In genomic region chr1:4972761-4973320, GRCh38 we compare ENCODE assay signal across 27 cellular contexts.
"Had no signal": no experiment of that assay in that cellular context is flagged by ENCODE, and none has a peak within 500 bp of the region (broad histone marks: within the 10 kb centered on the region; RNA-seq: fewer than 3 reads in every experiment).

No MANE protein-coding gene starts in this region.

- H3K36me3 Mint-ChIP-seq: immature natural killer cell; memory B cell; mesothelial cell of epicardium; naive B cell; natural killer cell treated with Interleukin-12 subunit alpha and Interleukin-12 subunit beta and Interleukin-15 and Interleukin-18, amount 100 ng/mL, for 72 hours; neural progenitor cell had no signal

- H3K36me3 ChIP-seq: colonic mucosa, neural progenitor cell, ovary, right lobe of liver, suprapubic skin, transverse colon had no signal

- H3K27ac Mint-ChIP-seq: effector memory CD8-positive, alpha-beta T cell; immature natural killer cell; memory B cell; mesothelial cell of epicardium; naive B cell; natural killer cell treated with Interleukin-12 subunit alpha and Interleukin-12 subunit beta and Interleukin-15 and Interleukin-18, amount 100 ng/mL, for 72 hours; neural progenitor cell had no signal

- H3K4me1 Mint-ChIP-seq: central memory CD8-positive, alpha-beta T cell; immature natural killer cell; memory B cell; naive B cell; neural progenitor cell; stimulated activated naive CD8-positive, alpha-beta T cell treated with anti-CD3 and anti-CD28 coated beads, Interleukin-15, amount 100 ng/mL, for 72 hours had no signal

- H3K9me3 Mint-ChIP-seq: central memory CD8-positive, alpha-beta T cell; effector memory CD8-positive, alpha-beta T cell; natural killer cell treated with Interleukin-12 subunit alpha and Interleukin-12 subunit beta and Interleukin-15 and Interleukin-18, amount 100 ng/mL, for 72 hours; neural progenitor cell had no signal

- ATAC-seq: effector memory CD8-positive, alpha-beta T cell; left lobe of liver; mucosa of descending colon; natural killer cell treated with Interleukin-12 subunit alpha and Interleukin-12 subunit beta and Interleukin-15 and Interleukin-18, amount 100 ng/mL, for 72 hours; psoas muscle; right lobe of liver; stimulated activated naive CD8-positive, alpha-beta T cell treated with anti-CD3 and anti-CD28 coated beads, Interleukin-15, amount 100 ng/mL, for 72 hours had no signal

- H3K9ac ChIP-seq: neural progenitor cell had no signal

- H3K27me3 ChIP-seq: colonic mucosa, neural progenitor cell, ovary, right lobe of liver, transverse colon had no signal

- H3K4me3 Mint-ChIP-seq: central memory CD8-positive, alpha-beta T cell; effector memory CD8-positive, alpha-beta T cell; immature natural killer cell; memory B cell; mesothelial cell of epicardium; natural killer cell treated with Interleukin-12 subunit alpha and Interleukin-12 subunit beta and Interleukin-15 and Interleukin-18, amount 100 ng/mL, for 72 hours; neural progenitor cell; stimulated activated naive CD8-positive, alpha-beta T cell treated with anti-CD3 and anti-CD28 coated beads, Interleukin-15, amount 100 ng/mL, for 72 hours had no signal

- H3K4me1 ChIP-seq: colonic mucosa, neural progenitor cell, psoas muscle, right lobe of liver, suprapubic skin, transverse colon had no signal

- H3K27ac ChIP-seq: colonic mucosa, neural progenitor cell, ovary, psoas muscle, right lobe of liver, suprapubic skin, transverse colon had no signal

- H3K4me3 ChIP-seq: colonic mucosa, lung, mucosa of descending colon, neural progenitor cell, ovary, psoas muscle, right lobe of liver, smooth muscle cell, suprapubic skin, transverse colon had no signal

- DNase-seq: colonic mucosa; dermis blood vessel endothelial cell; effector memory CD8-positive, alpha-beta T cell; hypothalamus; immature natural killer cell; mucosa of descending colon; naive B cell; nucleus accumbens; ovary; psoas muscle; right lobe of liver; stimulated activated CD4-positive, alpha-beta T cell treated with anti-CD3 and anti-CD28 coated beads, Interleukin-12 subunit alpha, Interleukin-12 subunit beta, amount 100 ng/mL, for 4 hours; stimulated activated CD4-positive, alpha-beta T cell treated with anti-CD3 and anti-CD28 coated beads, Interleukin-1b, Interleukin-23, amount 100 ng/mL, for 48 hours; stimulated activated CD4-positive, alpha-beta T cell treated with anti-CD3 and anti-CD28 coated beads, Interleukin-4, amount 100 ng/mL, for 1 hour; stimulated activated CD8-positive, alpha-beta memory T cell treated with anti-CD3 and anti-CD28 coated beads, Interleukin-4, amount 100 ng/mL, for 48 hours; stimulated activated naive CD4-positive, alpha-beta T cell; stimulated activated naive CD8-positive, alpha-beta T cell treated with anti-CD3 and anti-CD28 coated beads, Interleukin-15, amount 100 ng/mL, for 72 hours; transverse colon had no signal

- H3K27me3 Mint-ChIP-seq: naive B cell had no signal

- H3K9me3 ChIP-seq: colonic mucosa, mucosa of descending colon, ovary, psoas muscle, right lobe of liver, suprapubic skin, transverse colon had no signal
